6 cellular contexts compared by ENCODE assay signal in genomic region chr1:6450486-6450885, GRCh38. TPM values are rescaled to one million over a fixed set of nuclear protein-coding genes. Genes with fewer than 3 reads are reported as not detected.
"Had no signal": no experiment of that assay in that cellular context is flagged by ENCODE, and none has a peak within 500 bp of the region (broad histone marks: within the 10 kb centered on the region; RNA-seq: fewer than 3 reads in every experiment).

No MANE protein-coding gene starts in this region.

RNA-seq across cellular contexts. Expression of gene ESPN, which starts 25.9 kb away (rescaled TPM):
- total RNA-seq: OCI-LY7, RPMI7951 had no signal

RNA-seq across cellular contexts. Expression of gene HES2, which starts 30.8 kb away (rescaled TPM):
- total RNA-seq: HT-29, IMR-90, OCI-LY7, Right ventricle myocardium inferior, SJCRH30 had no signal
- polyA plus RNA-seq: IMR-90 had no signal
